In the genomic region with DNA sequence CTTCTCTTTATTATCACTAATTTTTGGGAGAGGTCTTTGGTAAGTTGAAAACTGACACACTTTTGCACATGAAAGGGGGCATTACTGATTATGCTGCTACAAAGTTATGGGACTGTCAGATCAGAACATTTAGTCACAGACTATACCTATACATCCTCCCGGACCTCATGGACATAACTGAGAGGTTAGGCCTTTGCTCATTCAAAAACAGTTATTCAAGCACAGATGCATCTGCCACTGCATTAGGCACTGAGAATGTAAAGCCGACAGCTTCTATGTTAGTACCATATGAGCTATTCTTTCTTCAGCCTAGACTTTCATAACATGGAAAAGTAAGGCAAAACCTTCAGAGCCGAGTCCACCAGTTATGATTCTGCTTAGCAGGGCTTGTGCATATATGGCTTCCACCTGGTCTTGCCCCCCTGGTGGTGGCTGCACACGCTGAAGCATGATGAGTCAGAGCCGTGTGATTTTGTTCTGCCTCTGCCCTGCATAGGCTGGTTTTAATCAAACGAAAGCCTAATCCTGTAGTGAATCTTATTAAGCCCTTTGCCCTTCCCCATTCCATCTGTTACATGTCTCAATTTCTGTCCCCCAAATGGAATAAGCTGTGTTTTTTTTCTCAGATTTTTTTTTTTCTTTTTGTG, we compare ENCODE assay signal across 9 cellular contexts. TPM values are rescaled to one million over a fixed set of nuclear protein-coding genes. Genes with fewer than 3 reads are reported as not detected.
DNase-seq lines count a peak whose midpoint lies in the region; ATAC-seq and TF ChIP-seq lines count a peak whose summit lies in the region.
"Had no signal": no experiment of that assay in that cellular context is flagged by ENCODE, and none has a peak within 500 bp of the region (broad histone marks: within the 10 kb centered on the region; RNA-seq: fewer than 3 reads in every experiment).

No MANE protein-coding gene starts in this region.

- H3K4me1 ChIP-seq in lower lobe of right lung = peaks cover 20% of the 10 kb centered on the region

- H3K9me3 ChIP-seq in lower lobe of right lung = no peaks in the 10 kb centered on the region

- ATAC-seq in GM18867 (IDR thresholded peaks at IDR 0.05; ENCODE audit: unreplicated experiment) (peak; percentile 77), lower lobe of right lung (peak; percentile 73 to 86)

- TF ChIP-seq CTCF in lower lobe of right lung (IDR thresholded peaks at IDR 0.05) (peak; percentile 19), GM10266 (IDR thresholded peaks at IDR 0.05; ENCODE audit: control insufficient read depth, insufficient read depth, low read depth, missing control alignments) (no peak)

- peak; percentile 67 for DNase-seq in ACHN
- DNase-seq in NCI-H446 (lab: John Stamatoyannopoulos, UW) = peak; percentile 61 to 76
- DNase-seq in brain pericyte (ENCODE audit: low read depth, low spot score) = peak; percentile 77
- peak; percentile 49 for DNase-seq in lower lobe of right lung
- DNase-seq in GF-D8 (lab: John Stamatoyannopoulos, UW) = no peak
- no peak for DNase-seq in GM10266 (ENCODE audit: extremely low spot score)
- no peak for DNase-seq in stimulated activated CD4-positive, alpha-beta T cell treated with anti-CD3 and anti-CD28 coated beads, Interleukin-12 subunit alpha, Interleukin-12 subunit beta, amount 100 ng/mL, for 4 hours
- DNase-seq: activated naive CD8-positive, alpha-beta T cell treated with anti-CD3 and anti-CD28 coated beads, Interleukin-2, amount 10 ng/mL, durations not matched to agents 7 days and 5 days had no signal

- in situ Hi-C loops in ACHN (cut with HindIII; ENCODE audit: low pct_ligation_motif_present, low pct_unique_long_range_greater_than_20kb, low sequenced_read_pairs) = no loop called here

- H3K4me3 ChIP-seq in lower lobe of right lung = no peak overlapping the region

- no peak overlapping the region for H3K27ac ChIP-seq in lower lobe of right lung

- no peaks in the 10 kb centered on the region for H3K36me3 ChIP-seq in lower lobe of right lung

- intact Hi-C loops in lower lobe of right lung (cut with DNase I) = no loop called here

- H3K27me3 ChIP-seq in lower lobe of right lung (ENCODE audit: low read depth) = no peaks in the 10 kb centered on the region

RNA-seq across cellular contexts. Expression of a gene that starts 21.8 kb away (rescaled TPM):
- not detected for total RNA-seq in lower lobe of right lung
- total RNA-seq: activated naive CD8-positive, alpha-beta T cell treated with anti-CD3 and anti-CD28 coated beads, Interleukin-2, amount 10 ng/mL, durations not matched to agents 7 days and 5 days had no signal

RNA-seq across cellular contexts. Expression of a gene that starts 23.0 kb away (rescaled TPM):
- not detected for total RNA-seq in lower lobe of right lung
- total RNA-seq: activated naive CD8-positive, alpha-beta T cell treated with anti-CD3 and anti-CD28 coated beads, Interleukin-2, amount 10 ng/mL, durations not matched to agents 7 days and 5 days had no signal

Comparison
In these comparisons a context has a peak if more than half of its experiments do, and no peak if none do; other contexts are left out.
1. DNase-seq: peak in ACHN (single experiment), NCI-H446 (2 of 2), brain pericyte (single experiment) and lower lobe of right lung (single experiment); none in GF-D8 (single experiment), GM10266 (single experiment) and stimulated activated CD4-positive, alpha-beta T cell treated with anti-CD3 and anti-CD28 coated beads, Interleukin-12 subunit alpha, Interleukin-12 subunit beta, amount 100 ng/mL, for 4 hours (single experiment).